ENCODE assay signal across 13 cellular contexts in the genomic region with DNA sequence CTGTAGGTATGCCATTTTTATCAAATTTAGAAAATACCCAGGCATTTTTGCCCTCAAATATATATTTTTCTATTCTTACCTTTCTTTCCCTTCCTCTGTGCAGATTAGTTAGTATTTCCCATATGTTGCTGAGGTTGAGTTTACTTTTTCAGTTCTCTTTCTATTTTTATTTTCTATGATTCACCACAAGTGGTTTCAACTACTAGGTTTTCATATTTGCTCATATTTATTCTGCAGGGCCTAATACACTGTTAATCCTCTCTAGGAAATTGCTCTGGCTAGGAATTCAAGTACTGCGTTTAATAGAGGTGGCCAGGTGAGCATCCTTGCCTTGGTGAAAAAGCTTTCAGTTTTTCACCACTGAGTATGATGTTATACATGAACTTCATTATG.
DNase-seq lines count a peak whose midpoint lies in the region; ATAC-seq, FAIRE-seq and TF ChIP-seq lines count a peak whose summit lies in the region.
"Had no signal": no experiment of that assay in that cellular context is flagged by ENCODE, and none has a peak within 500 bp of the region (broad histone marks: within the 10 kb centered on the region; RNA-seq: fewer than 3 reads in every experiment).

No MANE protein-coding gene starts in this region.

- no peak overlapping the region for H3K27ac ChIP-seq in GM12878 (ENCODE audit: control insufficient read depth, insufficient read depth)

- RAD21 ChIA-PET in GM12878 (lab: Charles Lee; ENCODE audit: unreplicated experiment) = no interaction called here

- no peak overlapping the region for H3K9ac ChIP-seq in GM12878 (ENCODE audit: control insufficient read depth, insufficient read depth, low read length)

- no peaks in the 10 kb centered on the region for H3K9me3 ChIP-seq in GM12878 (replicated peaks; ENCODE audit: control insufficient read depth, insufficient read depth, low read length)

- POLR2A ChIA-PET in GM12878 (lab: Charles Lee) = no interaction called here

- no peak overlapping the region for H3K4me2 ChIP-seq in GM12878 (ENCODE audit: control insufficient read depth, insufficient read depth)

- SMC1A ChIA-PET in GM12878 (lab: Charles Lee; ENCODE audit: uncharacterized antibody, unreplicated experiment) = no interaction called here

- no peaks in the 10 kb centered on the region for H4K20me1 ChIP-seq in GM12878 (ENCODE audit: control insufficient read depth, insufficient read depth)

- in situ Hi-C loops in GM12878 (cut with MboI) = no loop called here
- in situ Hi-C loops in KBM-7 (cut with MboI; ENCODE audit: low pct_unique_long_range_greater_than_20kb, low sequenced_read_pairs) = no loop called here

- H3K4me1 ChIP-seq in GM12878 (ENCODE audit: control insufficient read depth, insufficient read depth, low read length) = no peaks in the 10 kb centered on the region

- no peaks in the 10 kb centered on the region for H3K36me3 ChIP-seq in GM12878 (ENCODE audit: control insufficient read depth in 2 of 2, insufficient read depth in 2 of 2, low read length in 1 of 2)

- H3K79me2 ChIP-seq in GM12878 (ENCODE audit: control insufficient read depth, insufficient read depth, low read length) = no peaks in the 10 kb centered on the region

- CTCF ChIA-PET in GM12878 (lab: Yijun Ruan, JAX) = no interaction called here

- TF ChIP-seq CTCF in GM12878 (IDR thresholded peaks at IDR 0.05 in 2 of 3, conservative IDR thresholded peaks at IDR 0.05 in 1 of 3; ENCODE audit: control insufficient read depth in 2 of 3, extremely low read depth in 1 of 3, insufficient read depth in 1 of 3, low read depth in 3 of 3, low read length in 3 of 3) = no peak

- TF ChIP-seq RAD21 in GM12878 (IDR thresholded peaks at IDR 0.05; ENCODE audit: insufficient read depth, low read depth, low read length) = no peak

- intact Hi-C loops in GM12878 (cut with micrococcal nuclease; ENCODE audit: unreplicated experiment) = no loop called here

- BruUV-seq in GM12878 (replicated peaks; lab: Mats Ljungman, UMichigan) = no TSS peak

- peak; percentile 7 for DNase-seq in GM12878 (ENCODE audit: low read depth, low spot score)
- DNase-seq in NK-92 (lab: John Stamatoyannopoulos, UW; ENCODE audit: unreplicated experiment) = no peak
- no peak for DNase-seq in KBM-7
- no peak for DNase-seq in HPDE6-E6E7 (ENCODE audit: extremely low spot score)
- DNase-seq: activated naive CD8-positive, alpha-beta T cell treated with anti-CD3 and anti-CD28 coated beads, Interleukin-2, amount 10 ng/mL, durations not matched to agents 7 days and 5 days; immature natural killer cell; NCI-H2227 treated with DMSO at 0.1 percent for 48 hours; T1000 had no signal

- TF ChIP-seq POLR2A in GM12878 (IDR thresholded peaks at IDR 0.05; ENCODE audit: low read depth, low read length) = no peak

- no peak overlapping the region for H2AFZ ChIP-seq in GM12878 (ENCODE audit: control insufficient read depth, low read depth, low read length)

- TF ChIP-seq EP300 in GM12878 (IDR thresholded peaks at IDR 0.05; ENCODE audit: borderline replicate concordance in 1 of 2, control insufficient read depth in 1 of 2, low read depth in 2 of 2, low read length in 2 of 2) = 0 out of 4 replicates have a peak, but pooled peaks of 1 of the 2 experiments have one; percentile 15

- WGBS in GM12878 (ENCODE audit: insufficient coverage, insufficient replicate concordance, low lambda C conversion rate, missing lambda C conversion rate) = 44% methylated on average over 1 of the region's 1 CpG

- no peaks in the 10 kb centered on the region for H3K27me3 ChIP-seq in GM12878 (replicated peaks in 1 of 2; ENCODE audit: control insufficient read depth in 2 of 2, insufficient read depth in 2 of 2, low read length in 1 of 2)

- no peak for FAIRE-seq in GM12878 (lab: Jason Lieb, UNC)
- FAIRE-seq: colon had no signal

- H3K4me3 ChIP-seq in GM12878 = no peak overlapping the region

- ATAC-seq in GM19023 (IDR thresholded peaks at IDR 0.05; ENCODE audit: unreplicated experiment) = peak; percentile 81
- ATAC-seq in GM21723 (IDR thresholded peaks at IDR 0.05; ENCODE audit: unreplicated experiment) = peak; percentile 98
- ATAC-seq in HG03280 (IDR thresholded peaks at IDR 0.05; ENCODE audit: unreplicated experiment) = peak; percentile 92
- peak; percentile 81 for ATAC-seq in GM12878
- ATAC-seq in HG02973 (IDR thresholded peaks at IDR 0.05; ENCODE audit: unreplicated experiment) = no peak

TF ChIP-seq in GM12878, 131 proteins besides CTCF, POLR2A, EP300 and RAD21:
- peak; percentile 73 for TF ChIP-seq NFIC (IDR thresholded peaks at IDR 0.05; ENCODE audit: low read depth, low read length)
- no peak for TF ChIP-seq CEBPZ (IDR thresholded peaks at IDR 0.05; ENCODE audit: low read depth, low read length)
- peak; percentile 84 for TF ChIP-seq MEF2A (IDR thresholded peaks at IDR 0.05; ENCODE audit: insufficient read depth, low read depth, low read length)
- peak; percentile 55; the same call in 1 of the 2 replicates for TF ChIP-seq ATF2 (IDR thresholded peaks at IDR 0.05; ENCODE audit: low read length)
- TF ChIP-seq CBX5 (IDR thresholded peaks at IDR 0.05; ENCODE audit: low read depth) = no peak
- TF ChIP-seq EED (IDR thresholded peaks at IDR 0.05; ENCODE audit: low read depth) = no peak
- peak; percentile 68 for TF ChIP-seq RUNX3 (IDR thresholded peaks at IDR 0.05; ENCODE audit: low read length)
